Comparison of ENCODE assay signal across 9 cellular contexts in genomic region chr18:9827856-9828793, GRCh38. TPM values are rescaled to one million over a fixed set of nuclear protein-coding genes. Genes with fewer than 3 reads are reported as not detected.
A peak's percentile ranks its signal among the peaks of the same experiment; 100 is the strongest.
DNase-seq lines count a peak whose midpoint lies in the region; ATAC-seq, FAIRE-seq and TF ChIP-seq lines count a peak whose summit lies in the region.
"Had no signal": no experiment of that assay in that cellular context is flagged by ENCODE, and none has a peak within 500 bp of the region (broad histone marks: within the 10 kb centered on the region; RNA-seq: fewer than 3 reads in every experiment).

No MANE protein-coding gene starts in this region.

- CTCF ChIA-PET in Calu3 (lab: Charles Lee), result interaction anchor here (0.6 kb wide), 2 partner anchors 33 to 1519 kb away, joined by 3 to 5 read pairs; no protein-coding TSS in a partner anchor
- CTCF ChIA-PET in endothelial cell of umbilical vein (lab: Charles Lee), result interaction anchor here (0.6 to 1.0 kb wide), 3 partner anchors 11 to 87 kb away, joined by 3 to 4 read pairs (median 3); partner anchors contain the start of gene VAPA

- FAIRE-seq in endothelial cell of umbilical vein (lab: Jason Lieb, UNC) (peak; percentile 100), pancreas (lab: Jason Lieb, UNC) (no peak)

- H3K79me2 ChIP-seq in endothelial cell of umbilical vein (ENCODE audit: control insufficient read depth, insufficient read depth, low read length), result peaks cover 3% of the 10 kb centered on the region

- H3K4me2 ChIP-seq in endothelial cell of umbilical vein (ENCODE audit: insufficient read depth, low read length), result peak overlapping the region; percentile 48

- 80 to 84% methylated on average over 15 of the region's 15 CpGs for WGBS in pancreas, 2 donors

- peak overlapping the region; percentile 35 for H2AFZ ChIP-seq in endothelial cell of umbilical vein (ENCODE audit: low read depth, low read length)

- no TSS peak for BruUV-seq in Calu3 (replicated peaks; lab: Mats Ljungman, UMichigan)
- no TSS peak for BruUV-seq in endothelial cell of umbilical vein (replicated peaks; lab: Mats Ljungman, UMichigan)

- H3K9me1 ChIP-seq in endothelial cell of umbilical vein (replicated peaks; ENCODE audit: control insufficient read depth, extremely low read depth, insufficient read depth, low read length), result no peaks in the 10 kb centered on the region

- peaks cover 34% of the 10 kb centered on the region for H3K4me1 ChIP-seq in endothelial cell of umbilical vein (ENCODE audit: control insufficient read depth, extremely low read depth, insufficient read depth, low read length)
- H3K4me1 ChIP-seq in pancreas, result peaks cover 0 to 15% (median 0%) of the 10 kb centered on the region in 3 donors

- peak overlapping the region; percentile 39 for H3K4me3 Mint-ChIP-seq in Calu3 (ENCODE audit: low read depth, unreplicated experiment)

- H3K4me1 Mint-ChIP-seq in Calu3 (ENCODE audit: low read depth, unreplicated experiment), result peaks cover 18% of the 10 kb centered on the region

- H3K27ac ChIP-seq in endothelial cell of umbilical vein (ENCODE audit: insufficient read depth, low read depth, low read length) (peak overlapping the region; percentile 66), pancreas (peak overlapping the region in 1 of 4 donors; percentile 17)

- TF ChIP-seq CTCF in Calu3 (IDR thresholded peaks at IDR 0.05; ENCODE audit: unreplicated experiment), result no peak
- TF ChIP-seq CTCF in endothelial cell of umbilical vein (IDR thresholded peaks at IDR 0.05; ENCODE audit: extremely low read depth in 1 of 2, insufficient read depth in 1 of 2, low read depth in 1 of 2, low read length in 2 of 2), result no peak
- TF ChIP-seq CTCF in pancreas (IDR thresholded peaks at IDR 0.05), result no peak

- ATAC-seq in pancreas (peak in 3 of 4 donors; percentile 34 to 59 (median 58)), GM21447 (IDR thresholded peaks at IDR 0.05; ENCODE audit: unreplicated experiment) (no peak), HG02798 (IDR thresholded peaks at IDR 0.05; ENCODE audit: poor library complexity, unreplicated experiment) (no peak)
- ATAC-seq: body of pancreas had no signal

- POLR2A ChIA-PET in endothelial cell of umbilical vein (lab: Charles Lee), result no interaction called here

- dilution Hi-C loops in endothelial cell of umbilical vein (cut with MboI; ENCODE audit: extremely low pct_ligation_motif_present, low sequenced_read_pairs), result no loop called here

- DNase-seq in Calu3 (peak; percentile 70), OCI-M1 (lab: John Stamatoyannopoulos, UW) (peak; percentile 95), endothelial cell of umbilical vein (ENCODE audit: low read depth, low spot score) (peak; percentile 95), pancreas (peak in 1 of 6 donors; percentile 49), NCI-H2081 (lab: John Stamatoyannopoulos, UW) (no peak), posterior cingulate gyrus (no peak)

- H3K27me3 ChIP-seq in endothelial cell of umbilical vein (ENCODE audit: control insufficient read depth in 2 of 2, insufficient read depth in 2 of 2, low read length in 2 of 2), result no peaks in the 10 kb centered on the region
- H3K27me3 ChIP-seq in pancreas, result no peaks in the 10 kb centered on the region
- H3K27me3 ChIP-seq: body of pancreas had no signal

- H4K20me1 ChIP-seq in endothelial cell of umbilical vein (replicated peaks; ENCODE audit: control insufficient read depth, extremely low read depth, insufficient read depth, low read length), result no peaks in the 10 kb centered on the region

- no peaks in the 10 kb centered on the region for H3K9me3 Mint-ChIP-seq in Calu3 (ENCODE audit: low read depth, unreplicated experiment)

- intact Hi-C loops in Calu3 (cut with micrococcal nuclease; ENCODE audit: unreplicated experiment), result loop anchor here (5.0 kb wide), 4 partner anchors 49 to 124 kb away; no protein-coding TSS in a partner anchor
- intact Hi-C loops in endothelial cell of umbilical vein (cut with micrococcal nuclease), result loop anchor here (1.0 kb wide), 1 partner anchor 85 kb away; no protein-coding TSS in a partner anchor
- intact Hi-C loops in pancreas (cut with DNase I), result no loop called here
- intact Hi-C loops in posterior cingulate gyrus (cut with DNase I), result no loop called here

- H3K27ac Mint-ChIP-seq in Calu3 (ENCODE audit: unreplicated experiment), result peak overlapping the region; percentile 83

- TF ChIP-seq POLR2A in endothelial cell of umbilical vein (IDR thresholded peaks at IDR 0.05; ENCODE audit: low read depth, low read length), result peak; percentile 59

- H3K4me3 ChIP-seq in endothelial cell of umbilical vein (replicated peaks in 1 of 3; ENCODE audit: insufficient read depth in 1 of 3, low read depth in 1 of 3, low read length in 3 of 3) (no peak overlapping the region), pancreas (no peak overlapping the region)
- H3K4me3 ChIP-seq: body of pancreas had no signal

- no peak overlapping the region for H3K9ac ChIP-seq in endothelial cell of umbilical vein (replicated peaks; ENCODE audit: extremely low read depth, insufficient read depth, low read length)

- no peaks in the 10 kb centered on the region for H3K9me3 ChIP-seq in endothelial cell of umbilical vein (replicated peaks; ENCODE audit: control insufficient read depth, insufficient read depth, low read length)
- no peaks in the 10 kb centered on the region for H3K9me3 ChIP-seq in pancreas
- H3K9me3 ChIP-seq: body of pancreas had no signal

- peaks cover 9% of the 10 kb centered on the region for H3K36me3 Mint-ChIP-seq in Calu3 (ENCODE audit: insufficient read depth, unreplicated experiment)

- H3K36me3 ChIP-seq in endothelial cell of umbilical vein (ENCODE audit: control insufficient read depth in 2 of 2, extremely low read depth in 1 of 2, insufficient read depth in 2 of 2, low read length in 2 of 2), result no peaks in the 10 kb centered on the region
- no peaks in the 10 kb centered on the region for H3K36me3 ChIP-seq in pancreas

- H3K27me3 Mint-ChIP-seq in Calu3 (ENCODE audit: unreplicated experiment), result no peaks in the 10 kb centered on the region

TF ChIP-seq in endothelial cell of umbilical vein, 7 proteins besides CTCF, POLR2A, EP300 and RAD21:
- TF ChIP-seq EZH2 (IDR thresholded peaks at IDR 0.05; ENCODE audit: borderline replicate concordance, low read depth, low read length, severe bottlenecking) (no peak), MYC (IDR thresholded peaks at IDR 0.05; ENCODE audit: low read depth, low read length) (no peak), FOS (IDR thresholded peaks at IDR 0.05; ENCODE audit: borderline replicate concordance, insufficient read depth, low read length) (peak; percentile 90), JUN (IDR thresholded peaks at IDR 0.05; ENCODE audit: borderline replicate concordance, insufficient read depth, insufficient read length, low read depth) (peak; percentile 79), POLR2AphosphoS5 (IDR thresholded peaks at IDR 0.05; ENCODE audit: insufficient read depth, low read depth, low read length) (peak; percentile 70)
TF ChIP-seq in endothelial cell of umbilical vein: peak in this region for 3.

RNA-seq across cellular contexts. Expression of gene TXNDC2, which starts 57.6 kb away (rescaled TPM):
- total RNA-seq in Calu3 (2022) (not detected in 2 replicates), endothelial cell of umbilical vein (not detected in 2 replicates), pancreas (not detected)
- polyA plus RNA-seq in endothelial cell of umbilical vein (0.12 TPM in 1 of 2 replicates, not detected in the other), pancreas (not detected)
- 0.06 and 0.23 TPM in 2 replicates for polyA plus RNA-seq in endothelial cell of umbilical vein (2011; cell fraction: cytosol; rRNA removed)
- 0.06 TPM in 1 of 2 replicates, not detected in the other for polyA plus RNA-seq in endothelial cell of umbilical vein (2011; cell fraction: nucleus; rRNA removed)
- polyA plus RNA-seq in endothelial cell of umbilical vein (2012), result 0.08 TPM in 1 of 2 replicates, not detected in the other
- polyA minus RNA-seq in endothelial cell of umbilical vein, result not detected in 2 replicates
- polyA minus RNA-seq in endothelial cell of umbilical vein (2011; cell fraction: cytosol; rRNA and poly(A)+ RNA removed), result not detected
- not detected in 2 replicates for polyA minus RNA-seq in endothelial cell of umbilical vein (2011; cell fraction: nucleus; rRNA and poly(A)+ RNA removed)
- total RNA-seq: body of pancreas had no signal

Comparison
In these comparisons a context has a peak if more than half of its experiments do, and no peak if none do; other contexts are left out.
1. DNase-seq: peak in Calu3 (single experiment), OCI-M1 (single experiment) and endothelial cell of umbilical vein (single experiment); none in NCI-H2081 (0 of 2) and posterior cingulate gyrus (0 of 10).
2. ATAC-seq: peak in pancreas (3 of 4); none in GM21447 (single experiment) and HG02798 (single experiment).
3. intact Hi-C loops: an anchor here in Calu3 (5.0 kb wide) and endothelial cell of umbilical vein (1.0 kb wide); none called in pancreas and posterior cingulate gyrus.